In genomic region chr7:141118809-141119586, GRCh38 we compare ENCODE assay signal across 24 cellular contexts. TPM values are rescaled to one million over a fixed set of nuclear protein-coding genes. Genes with fewer than 3 reads are reported as not detected.
DNase-seq lines count a peak whose midpoint lies in the region; ATAC-seq and TF ChIP-seq lines count a peak whose summit lies in the region.
"Had no signal": no experiment of that assay in that cellular context is flagged by ENCODE, and none has a peak within 500 bp of the region (broad histone marks: within the 10 kb centered on the region; RNA-seq: fewer than 3 reads in every experiment).

No MANE protein-coding gene starts in this region.

- dilution Hi-C loops in IMR-90 (cut with HindIII; ENCODE audit: low sequenced_read_pairs, unreplicated experiment): no loop called here

- no peaks in the 10 kb centered on the region for H4K20me1 ChIP-seq in IMR-90 (ENCODE audit: insufficient read depth, low read length)

- H2AK9ac ChIP-seq in IMR-90 (replicated peaks; ENCODE audit: low read depth, low read length, poor library complexity): no peak overlapping the region

- H3K9me3 ChIP-seq in IMR-90 (ENCODE audit: control insufficient read depth, insufficient read depth, low read length) (peaks cover 2% of the 10 kb centered on the region; the same call in 1 of the 2 replicates), neuronal stem cell (replicated peaks in 1 of 2; ENCODE audit: control insufficient read depth in 2 of 2, insufficient read depth in 1 of 2, low read depth in 1 of 2, low read length in 2 of 2) (no peaks in the 10 kb centered on the region), ascending aorta (no peaks in the 10 kb centered on the region)

- H3K4ac ChIP-seq in IMR-90 (ENCODE audit: low read depth, low read length) (no peak overlapping the region), neuronal stem cell (ENCODE audit: low read length) (no peak overlapping the region)

- no peak overlapping the region for H4K5ac ChIP-seq in IMR-90 (ENCODE audit: low read depth, low read length)

- 45% methylated on average over 2 of the region's 9 CpGs; no CpG with 5 or more reads in 1 of the 2 experiments for WGBS in IMR-90 (ENCODE audit: extremely low coverage in 2 of 2, insufficient read length in 1 of 2), 2 experiments
- WGBS in neuronal stem cell (ENCODE audit: extremely low coverage in 2 of 2, insufficient read length in 2 of 2, insufficient replicate concordance in 1 of 2), 2 donors: no CpG with 5 or more reads among the region's 9 CpGs

- no peak overlapping the region for H2BK12ac ChIP-seq in neuronal stem cell (ENCODE audit: low read length)

- H3K36me3 ChIP-seq in IMR-90 (ENCODE audit: control insufficient read depth, insufficient read depth, low read length) (no peaks in the 10 kb centered on the region), neuronal stem cell (replicated peaks in 1 of 2; ENCODE audit: control insufficient read depth in 2 of 2, insufficient read depth in 2 of 2, low read length in 2 of 2) (no peaks in the 10 kb centered on the region), ascending aorta (no peaks in the 10 kb centered on the region)

- H3K18ac ChIP-seq in IMR-90 (ENCODE audit: low read depth, low read length) (no peak overlapping the region), neuronal stem cell (ENCODE audit: low read length) (peak overlapping the region; percentile 66)

- H3K27ac ChIP-seq in IMR-90 (ENCODE audit: insufficient read depth, low read length) (no peak overlapping the region), neuronal stem cell (replicated peaks; ENCODE audit: low read length) (no peak overlapping the region), ascending aorta (no peak overlapping the region)
- H3K27ac ChIP-seq: 22Rv1 had no signal

- H3K79me1 ChIP-seq in IMR-90 (ENCODE audit: low read depth in 1 of 2, low read length in 2 of 2) (no peaks in the 10 kb centered on the region), neuronal stem cell (ENCODE audit: low read depth, low read length) (no peaks in the 10 kb centered on the region)

- H2BK20ac ChIP-seq in IMR-90 (ENCODE audit: low read depth, low read length): no peak overlapping the region

- in situ Hi-C loops in IMR-90 (cut with MboI; ENCODE audit: low sequenced_read_pairs): no loop called here

- H3K36me3 Mint-ChIP-seq in brain: peaks cover 37% of the 10 kb centered on the region
- H3K36me3 Mint-ChIP-seq: CD14-positive monocyte had no signal

- no peak overlapping the region for H4K91ac ChIP-seq in IMR-90 (ENCODE audit: insufficient read depth, low read depth, low read length)
- no peak overlapping the region for H4K91ac ChIP-seq in neuronal stem cell (ENCODE audit: low read depth, low read length, poor library complexity)

- H3K23ac ChIP-seq in IMR-90 (ENCODE audit: low read depth, low read length) (no peak overlapping the region), neuronal stem cell (ENCODE audit: low read depth, low read length, poor library complexity) (peak overlapping the region; percentile 19)

- POLR2A ChIA-PET in IMR-90 (lab: Charles Lee; ENCODE audit: unreplicated experiment): no interaction called here

- H3K27me3 ChIP-seq in IMR-90 (ENCODE audit: control insufficient read depth, insufficient read depth, low read length) (no peaks in the 10 kb centered on the region), neuronal stem cell (ENCODE audit: control insufficient read depth in 3 of 3, insufficient read depth in 3 of 3, low read depth in 1 of 3, low read length in 3 of 3) (no peaks in the 10 kb centered on the region), ascending aorta (no peaks in the 10 kb centered on the region)

- no peak overlapping the region for H3K14ac ChIP-seq in IMR-90 (replicated peaks; ENCODE audit: low read depth, low read length)
- H3K14ac ChIP-seq in neuronal stem cell (ENCODE audit: low read length): no peak overlapping the region

- peaks cover 3% of the 10 kb centered on the region for H3K27me3 Mint-ChIP-seq in brain

- H3K56ac ChIP-seq in IMR-90 (ENCODE audit: extremely low read depth, insufficient read depth, low read length): no peak overlapping the region

- no peak overlapping the region for H2AK5ac ChIP-seq in IMR-90 (ENCODE audit: low read depth, low read length)
- H2AK5ac ChIP-seq in neuronal stem cell (ENCODE audit: low read depth, low read length): no peak overlapping the region

- H3K9ac ChIP-seq in IMR-90 (ENCODE audit: low read depth, low read length) (no peak overlapping the region), neuronal stem cell (ENCODE audit: low read depth, low read length, poor library complexity) (no peak overlapping the region)

- H3K4me1 Mint-ChIP-seq in brain: peaks cover 30% of the 10 kb centered on the region
- H3K4me1 Mint-ChIP-seq: B cell, CD14-positive monocyte, T-helper 17 cell had no signal

- ATAC-seq in IMR-90 (ENCODE audit: low read depth): no peak
- ATAC-seq in GM19395 (IDR thresholded peaks at IDR 0.05; ENCODE audit: unreplicated experiment): no peak
- no peak for ATAC-seq in HG02884 (IDR thresholded peaks at IDR 0.05; ENCODE audit: unreplicated experiment)
- ATAC-seq: GM12878, T-helper 17 cell had no signal

- no peak overlapping the region for H3K4me3 ChIP-seq in IMR-90 (ENCODE audit: insufficient read depth, low read depth, low read length)
- H3K4me3 ChIP-seq in neuronal stem cell (ENCODE audit: low read length in 2 of 2): no peak overlapping the region
- no peak overlapping the region for H3K4me3 ChIP-seq in ascending aorta
- H3K4me3 ChIP-seq: GM12878 had no signal

- peaks cover 0 to 26% (median 19%) of the 10 kb centered on the region in 5 experiments for H3K9me3 Mint-ChIP-seq in brain

- no peaks in the 10 kb centered on the region for H3K9me1 ChIP-seq in IMR-90 (ENCODE audit: insufficient read depth, low read length)

- H3K4me1 ChIP-seq in IMR-90 (ENCODE audit: control insufficient read depth, insufficient read depth, low read length) (no peaks in the 10 kb centered on the region), neuronal stem cell (ENCODE audit: control insufficient read depth in 2 of 2, insufficient read depth in 1 of 2, low read depth in 1 of 2, low read length in 2 of 2) (peaks cover 0 to 8% of the 10 kb centered on the region in 2 donors), ascending aorta (no peaks in the 10 kb centered on the region)

- TF ChIP-seq CTCF in IMR-90 (conservative IDR thresholded peaks at IDR 0.05; ENCODE audit: low read depth, low read length): no peak
- no peak for TF ChIP-seq CTCF in brain (conservative IDR thresholded peaks at IDR 0.05)
- TF ChIP-seq CTCF in ascending aorta (IDR thresholded peaks at IDR 0.05): no peak

- H2BK15ac ChIP-seq in IMR-90 (ENCODE audit: low read depth, low read length) (no peak overlapping the region), neuronal stem cell (ENCODE audit: low read length) (peak overlapping the region; percentile 1)

- peak overlapping the region in 3 of 5 experiments; percentile 43 to 78 (median 59) for H3K27ac Mint-ChIP-seq in brain
- H3K27ac Mint-ChIP-seq: B cell, CD14-positive monocyte, T-helper 17 cell had no signal

- CTCF ChIA-PET in IMR-90 (lab: Yijun Ruan, JAX): no interaction called here

- H2BK5ac ChIP-seq in IMR-90 (ENCODE audit: low read depth, low read length, poor library complexity, severe bottlenecking) (no peak overlapping the region), neuronal stem cell (ENCODE audit: low read length) (peak overlapping the region; percentile 18)

- no peak overlapping the region for H2BK120ac ChIP-seq in IMR-90 (ENCODE audit: low read depth, low read length)
- H2BK120ac ChIP-seq in neuronal stem cell (ENCODE audit: low read depth, low read length): no peak overlapping the region

- no TSS peak for BruUV-seq in IMR-90 (replicated peaks; lab: Mats Ljungman, UMichigan)

- no peak overlapping the region for H3K4me2 ChIP-seq in IMR-90 (ENCODE audit: low read depth, low read length)
- no peak overlapping the region for H3K4me2 ChIP-seq in neuronal stem cell (ENCODE audit: insufficient read depth, low read length, poor library complexity, severe bottlenecking)

- intact Hi-C loops in IMR-90 (cut with micrococcal nuclease): no loop called here
- intact Hi-C loops in ascending aorta (cut with DNase I): no loop called here

- peak; percentile 8 for DNase-seq in DMS79 treated with DMSO at 0.1 percent for 48 hours (lab: John Stamatoyannopoulos, UW)
- no peak for DNase-seq in DMS79 (lab: John Stamatoyannopoulos, UW)
- DNase-seq in IMR-90: no peak
- DNase-seq in neuronal stem cell (ENCODE audit: low spot score): no peak
- no peak for DNase-seq in ascending aorta (ENCODE audit: low spot score in 2 of 2)
- DNase-seq: DND-41, GOT3, KBM-7, MM.1S, NCI-H1048, NCI-H1436, NCI-H187 treated with DMSO at 0.1 percent for 48 hours, NCI-H345, NCI-H82, Right ventricle myocardium superior, SW 1271, T-helper 17 cell had no signal

- H3K4me3 Mint-ChIP-seq in brain: peak overlapping the region in 1 of 5 experiments; percentile 23
- H3K4me3 Mint-ChIP-seq: B cell, CD14-positive monocyte, T-helper 17 cell had no signal

- no peak for TF ChIP-seq RAD21 in IMR-90 (IDR thresholded peaks at IDR 0.05; ENCODE audit: low read length)

- no peak overlapping the region for H2AFZ ChIP-seq in IMR-90 (replicated peaks; ENCODE audit: low read length, poor library complexity)
- H2AFZ ChIP-seq in neuronal stem cell (ENCODE audit: low read length): no peak overlapping the region

- H4K8ac ChIP-seq in IMR-90 (ENCODE audit: low read depth in 2 of 2, low read length in 2 of 2): no peak overlapping the region
- no peak overlapping the region for H4K8ac ChIP-seq in neuronal stem cell (ENCODE audit: low read depth, low read length)

- TF ChIP-seq POLR2A in IMR-90 (IDR thresholded peaks at IDR 0.05; ENCODE audit: low read depth, low read length): no peak

TF ChIP-seq in IMR-90, 13 proteins besides CTCF, POLR2A, EP300 and RAD21:
- no peak for TF ChIP-seq MAZ (IDR thresholded peaks at IDR 0.05; ENCODE audit: borderline replicate concordance, low read depth, low read length)
- TF ChIP-seq MAFK (IDR thresholded peaks at IDR 0.05; ENCODE audit: low read depth, low read length): peak; percentile 46
- no peak for TF ChIP-seq RCOR1 (IDR thresholded peaks at IDR 0.05; ENCODE audit: insufficient replicate concordance, low read length)

RNA-seq across cellular contexts. Expression of gene TMEM178B, which starts 45.1 kb away (rescaled TPM):
- total RNA-seq in IMR-90 (2012; rRNA removed) (under 0.01 TPM in 2 replicates), ascending aorta (1.9 TPM)
- polyA plus RNA-seq in IMR-90 (2012; rRNA removed) (0.05 and 0.06 TPM in 2 replicates), brain (ENCODE audit: insufficient read depth, low read depth, low replicate concordance) (24.3 TPM)
- polyA plus RNA-seq in IMR-90 (2012; cell fraction: cytosol; rRNA removed): 0.03 and 0.20 TPM in 2 replicates
- polyA plus RNA-seq in IMR-90 (2012; cell fraction: nucleus; rRNA removed; ENCODE audit: low replicate concordance): 0.03 and 0.13 TPM in 2 replicates
- polyA plus RNA-seq in neuronal stem cell (2013, experiment 1 of 2): 4.0 TPM
- 4.4 TPM for polyA plus RNA-seq in neuronal stem cell (2013, experiment 2 of 2)
- polyA plus RNA-seq: CD14-positive monocyte had no signal
